ENCODE assay signal across 1 cellular context in the genomic region with DNA sequence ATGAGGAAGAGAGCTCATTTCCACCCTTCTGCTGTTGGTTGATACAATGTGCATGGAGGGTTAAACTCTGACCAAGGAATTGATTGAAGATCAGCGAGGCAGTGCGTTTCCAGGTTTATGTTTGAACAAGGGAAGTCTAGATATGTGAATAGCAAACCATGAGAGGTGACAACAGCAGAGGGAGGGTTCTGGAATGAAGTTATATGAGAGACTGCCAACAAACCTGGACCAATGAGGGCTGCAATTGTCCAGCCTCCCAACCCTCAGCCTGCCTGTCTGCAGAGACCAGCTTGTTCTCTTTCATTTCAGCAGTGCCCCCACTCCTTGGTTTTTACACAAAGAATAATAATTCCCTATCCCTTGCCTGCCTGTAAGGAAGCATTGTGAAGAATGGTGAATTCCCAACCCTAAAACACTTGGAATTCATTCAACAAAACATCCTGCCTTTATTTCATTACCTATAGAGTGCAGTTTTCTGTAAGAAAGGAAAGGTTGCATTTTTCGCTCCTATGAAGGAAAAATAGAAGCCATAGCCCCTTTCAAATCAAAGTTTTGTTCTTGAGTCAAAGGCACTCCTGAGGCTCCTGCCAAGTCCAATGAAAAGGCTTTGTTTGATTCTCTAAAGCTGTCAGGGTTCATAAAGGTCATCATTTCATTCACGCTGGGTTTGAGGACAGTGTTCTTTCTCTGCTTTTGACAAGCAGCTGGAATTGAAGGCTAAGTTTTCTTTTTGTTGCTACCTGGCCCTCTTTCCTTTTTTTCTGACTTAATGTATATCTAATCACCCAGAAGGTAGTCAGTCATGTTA.
TF ChIP-seq lines count a peak whose summit lies in the region.

No MANE protein-coding gene starts in this region.

TF ChIP-seq in IMR-90, 13 proteins besides CTCF, POLR2A, EP300 and RAD21:
- TF ChIP-seq NFE2L2 (IDR thresholded peaks at IDR 0.05; ENCODE audit: low read depth, low read length) (no peak), CHD1 (IDR thresholded peaks at IDR 0.05; ENCODE audit: low read depth, low read length) (no peak), MAFK (IDR thresholded peaks at IDR 0.05; ENCODE audit: low read depth, low read length) (no peak), MXI1 (IDR thresholded peaks at IDR 0.05; ENCODE audit: borderline replicate concordance, low read depth, low read length) (no peak), RFX5 (IDR thresholded peaks at IDR 0.05; ENCODE audit: low read depth, low read length) (no peak), FOS (IDR thresholded peaks at IDR 0.05; ENCODE audit: low read depth, low read length) (no peak), MAZ (IDR thresholded peaks at IDR 0.05; ENCODE audit: borderline replicate concordance, low read depth, low read length) (no peak), SMC3 (IDR thresholded peaks at IDR 0.05; ENCODE audit: low read depth, low read length) (no peak), CEBPB (IDR thresholded peaks at IDR 0.05; ENCODE audit: low read depth, low read length) (no peak), RCOR1 (IDR thresholded peaks at IDR 0.05; ENCODE audit: insufficient replicate concordance, low read length) (no peak), BHLHE40 (IDR thresholded peaks at IDR 0.05; ENCODE audit: low read depth, low read length) (no peak)
- TF ChIP-seq, protein P1, sequence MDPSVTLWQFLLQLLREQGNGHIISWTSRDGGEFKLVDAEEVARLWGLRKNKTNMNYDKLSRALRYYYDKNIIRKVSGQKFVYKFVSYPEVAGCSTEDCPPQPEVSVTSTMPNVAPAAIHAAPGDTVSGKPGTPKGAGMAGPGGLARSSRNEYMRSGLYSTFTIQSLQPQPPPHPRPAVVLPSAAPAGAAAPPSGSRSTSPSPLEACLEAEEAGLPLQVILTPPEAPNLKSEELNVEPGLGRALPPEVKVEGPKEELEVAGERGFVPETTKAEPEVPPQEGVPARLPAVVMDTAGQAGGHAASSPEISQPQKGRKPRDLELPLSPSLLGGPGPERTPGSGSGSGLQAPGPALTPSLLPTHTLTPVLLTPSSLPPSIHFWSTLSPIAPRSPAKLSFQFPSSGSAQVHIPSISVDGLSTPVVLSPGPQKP (IDR thresholded peaks at IDR 0.05; ENCODE audit: borderline replicate concordance, low read depth, low read length), result no peak
- TF ChIP-seq, protein P2, sequence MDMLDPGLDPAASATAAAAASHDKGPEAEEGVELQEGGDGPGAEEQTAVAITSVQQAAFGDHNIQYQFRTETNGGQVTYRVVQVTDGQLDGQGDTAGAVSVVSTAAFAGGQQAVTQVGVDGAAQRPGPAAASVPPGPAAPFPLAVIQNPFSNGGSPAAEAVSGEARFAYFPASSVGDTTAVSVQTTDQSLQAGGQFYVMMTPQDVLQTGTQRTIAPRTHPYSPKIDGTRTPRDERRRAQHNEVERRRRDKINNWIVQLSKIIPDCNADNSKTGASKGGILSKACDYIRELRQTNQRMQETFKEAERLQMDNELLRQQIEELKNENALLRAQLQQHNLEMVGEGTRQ (IDR thresholded peaks at IDR 0.05; ENCODE audit: low read depth, low read length), result no peak
